11 cellular contexts compared by ENCODE assay signal in genomic region chr9:88372103-88372694, GRCh38.
"Had no signal": no experiment of that assay in that cellular context is flagged by ENCODE, and none has a peak within 500 bp of the region (broad histone marks: within the 10 kb centered on the region; RNA-seq: fewer than 3 reads in every experiment).

No MANE protein-coding gene starts in this region.

- H3K9me3 ChIP-seq: uterus had no signal

- H3K4me1 ChIP-seq: uterus had no signal

- H3K27me3 Mint-ChIP-seq: progenitor cell of endocrine pancreas had no signal

- H3K27ac Mint-ChIP-seq: activated CD4-positive, alpha-beta memory T cell treated with anti-CD3 and anti-CD28 coated beads for 36 hours; progenitor cell of endocrine pancreas had no signal

- H3K36me3 ChIP-seq: uterus had no signal

- H3K4me3 Mint-ChIP-seq: activated CD4-positive, alpha-beta memory T cell treated with anti-CD3 and anti-CD28 coated beads for 36 hours had no signal

- DNase-seq: activated CD4-positive, alpha-beta memory T cell treated with anti-CD3 and anti-CD28 coated beads for 36 hours; effector CD8-positive, alpha-beta T cell; kidney; midbrain; small intestine; T-helper 9 cell; uterus had no signal

- H3K27me3 ChIP-seq: uterus had no signal

- H3K27ac ChIP-seq: coronary artery, uterus had no signal

- FAIRE-seq: frontal cortex, kidney, small intestine had no signal

- H3K4me3 ChIP-seq: coronary artery, uterus had no signal

- ATAC-seq: right cardiac atrium had no signal
